17 cellular contexts compared by ENCODE assay signal in the genomic region with DNA sequence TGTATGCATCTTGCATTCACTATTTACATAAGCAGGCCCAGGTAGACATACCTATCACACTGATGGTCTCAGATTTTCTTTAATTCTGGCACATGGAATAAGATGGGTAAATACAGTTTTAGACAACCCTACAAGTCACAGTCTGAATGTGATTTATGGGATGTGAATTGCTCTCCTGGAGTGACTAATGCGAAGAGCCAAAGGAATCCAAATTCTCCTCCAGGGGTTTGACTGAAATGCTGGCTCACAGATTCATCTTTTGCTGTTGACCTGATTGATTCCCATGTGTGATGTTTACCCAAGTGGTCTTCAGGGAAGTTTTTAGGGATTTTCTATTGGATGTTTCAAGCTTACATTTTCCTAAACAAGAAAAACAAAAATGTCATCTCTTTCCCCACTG.
DNase-seq lines count a peak whose midpoint lies in the region; ATAC-seq lines count a peak whose summit lies in the region.
"Had no signal": no experiment of that assay in that cellular context is flagged by ENCODE, and none has a peak within 500 bp of the region (broad histone marks: within the 10 kb centered on the region; RNA-seq: fewer than 3 reads in every experiment).

No MANE protein-coding gene starts in this region.

- no peak overlapping the region for H3K4me2 ChIP-seq in mesendoderm (ENCODE audit: low read length)

- H3K56ac ChIP-seq in mesendoderm (ENCODE audit: low read length), result no peak overlapping the region

- H3K23ac ChIP-seq in mesendoderm (ENCODE audit: low read length), result no peak overlapping the region

- CTCF ChIA-PET in activated CD8-positive, alpha-beta memory T cell treated with anti-CD3 and anti-CD28 coated beads, Interleukin-2, amount 10 ng/mL, durations not matched to agents 7 days and 5 days (lab: Charles Lee), result no interaction called here

- no peak overlapping the region for H2BK120ac ChIP-seq in mesendoderm (ENCODE audit: low read depth, low read length)

- no peak overlapping the region for H3K4me3 Mint-ChIP-seq in activated CD8-positive, alpha-beta memory T cell treated with anti-CD3 and anti-CD28 coated beads, Interleukin-2, amount 10 ng/mL, durations not matched to agents 7 days and 5 days

- H4K8ac ChIP-seq in mesendoderm (ENCODE audit: low read depth, low read length), result no peak overlapping the region

- no CpG with 5 or more reads among the region's 1 CpG for WGBS in mesendoderm (ENCODE audit: extremely low coverage, insufficient coverage, low lambda C conversion rate)

- no peak overlapping the region for H3K4ac ChIP-seq in mesendoderm (ENCODE audit: low read depth, low read length)

- peaks cover 3% of the 10 kb centered on the region for H3K9me3 Mint-ChIP-seq in activated CD8-positive, alpha-beta memory T cell treated with anti-CD3 and anti-CD28 coated beads, Interleukin-2, amount 10 ng/mL, durations not matched to agents 7 days and 5 days (ENCODE audit: low read depth)

- no peaks in the 10 kb centered on the region for H3K4me1 ChIP-seq in mesendoderm (ENCODE audit: control insufficient read depth, low read depth, low read length)
- H3K4me1 ChIP-seq: Caco-2, HAP-1, Peyer's patch had no signal

- H3K27ac Mint-ChIP-seq in activated CD8-positive, alpha-beta memory T cell treated with anti-CD3 and anti-CD28 coated beads, Interleukin-2, amount 10 ng/mL, durations not matched to agents 7 days and 5 days, result no peak overlapping the region

- no peak overlapping the region for H3K18ac ChIP-seq in mesendoderm (ENCODE audit: low read length)

- H4K5ac ChIP-seq in mesendoderm (ENCODE audit: low read length), result no peak overlapping the region

- H2AK5ac ChIP-seq in mesendoderm (ENCODE audit: low read length), result no peak overlapping the region

- H3K36me3 Mint-ChIP-seq in activated CD8-positive, alpha-beta memory T cell treated with anti-CD3 and anti-CD28 coated beads, Interleukin-2, amount 10 ng/mL, durations not matched to agents 7 days and 5 days, result no peaks in the 10 kb centered on the region

- H3K36me3 ChIP-seq in mesendoderm (ENCODE audit: control insufficient read depth, insufficient read depth, low read length), result no peaks in the 10 kb centered on the region
- H3K36me3 ChIP-seq: HAP-1, Peyer's patch had no signal

- no peak overlapping the region for H3K9ac ChIP-seq in mesendoderm (ENCODE audit: low read length)

- no peaks in the 10 kb centered on the region for H3K27me3 Mint-ChIP-seq in activated CD8-positive, alpha-beta memory T cell treated with anti-CD3 and anti-CD28 coated beads, Interleukin-2, amount 10 ng/mL, durations not matched to agents 7 days and 5 days

- H3K27ac ChIP-seq in epithelial cell of prostate (no peak overlapping the region), mesendoderm (ENCODE audit: low read depth, low read length) (no peak overlapping the region)
- H3K27ac ChIP-seq: HL-60, Peyer's patch had no signal

- H3K27me3 ChIP-seq in mesendoderm (ENCODE audit: insufficient read depth, low read length, poor library complexity), result no peaks in the 10 kb centered on the region
- H3K27me3 ChIP-seq: Peyer's patch had no signal

- no peaks in the 10 kb centered on the region for H3K4me1 Mint-ChIP-seq in activated CD8-positive, alpha-beta memory T cell treated with anti-CD3 and anti-CD28 coated beads, Interleukin-2, amount 10 ng/mL, durations not matched to agents 7 days and 5 days

- no peak overlapping the region for H3K4me3 ChIP-seq in mesendoderm (ENCODE audit: low read length)
- H3K4me3 ChIP-seq: HAP-1, Peyer's patch had no signal

- no peaks in the 10 kb centered on the region for H3K79me2 ChIP-seq in mesendoderm (ENCODE audit: control insufficient read depth, insufficient read depth, low read length)

- no peak overlapping the region for H2BK5ac ChIP-seq in mesendoderm (ENCODE audit: low read length)

- no peak for ATAC-seq in GM18867 (IDR thresholded peaks at IDR 0.05; ENCODE audit: unreplicated experiment)
- ATAC-seq in activated CD8-positive, alpha-beta memory T cell treated with anti-CD3 and anti-CD28 coated beads, Interleukin-2, amount 10 ng/mL, durations not matched to agents 7 days and 5 days, result no peak

- H3K79me1 ChIP-seq in mesendoderm (ENCODE audit: low read length), result no peaks in the 10 kb centered on the region

- H2BK15ac ChIP-seq in mesendoderm (replicated peaks; ENCODE audit: low read depth), result no peak overlapping the region

- DNase-seq in Daoy (ENCODE audit: low read depth) (peak; percentile 27), NCI-H69 (lab: John Stamatoyannopoulos, UW) (peak; percentile 13), epithelial cell of prostate (ENCODE audit: low read depth, low spot score) (peak; percentile 24), mesendoderm (peak; percentile 3), cerebellar cortex (ENCODE audit: low spot score) (no peak)
- no peak for DNase-seq in activated CD8-positive, alpha-beta memory T cell treated with anti-CD3 and anti-CD28 coated beads, Interleukin-2, amount 10 ng/mL, durations not matched to agents 7 days and 5 days
- DNase-seq: AML-193, Caco-2, DMS153, EL, NCI-H1105 treated with DMSO at 0.1 percent for 48 hours, NCI-H2029 treated with DMSO at 0.1 percent for 48 hours, NCI-H510A treated with DMSO at 0.1 percent for 48 hours, Peyer's patch had no signal

Comparison
In these comparisons a context has a peak if more than half of its experiments do, and no peak if none do; other contexts are left out.
1. DNase-seq: peak in Daoy (single experiment), NCI-H69 (single experiment), epithelial cell of prostate (single experiment) and mesendoderm (single experiment); none in cerebellar cortex (single experiment) and activated CD8-positive, alpha-beta memory T cell treated with anti-CD3 and anti-CD28 coated beads, Interleukin-2, amount 10 ng/mL, durations not matched to agents 7 days and 5 days (single experiment).